ENCODE assay signal across 2 cellular contexts in the genomic region with DNA sequence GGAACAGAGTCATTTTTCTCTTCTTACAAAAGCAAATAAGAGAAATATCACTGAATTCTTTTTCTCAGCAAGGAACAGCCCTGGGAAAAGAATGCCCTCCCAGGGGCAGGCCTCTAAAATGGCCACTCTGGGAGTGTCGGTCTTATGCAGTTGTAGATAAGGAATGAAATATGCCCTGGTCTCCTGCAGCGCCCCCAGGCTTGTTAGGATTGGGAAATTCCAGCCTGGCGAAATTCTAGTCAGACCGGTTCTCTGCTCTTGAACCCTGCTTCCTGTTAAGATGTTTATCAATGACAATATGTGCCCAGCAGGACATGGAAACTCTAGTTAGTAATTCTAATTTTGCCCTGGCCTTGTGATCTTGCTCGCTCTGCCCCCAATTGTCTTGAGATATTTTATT.
TF ChIP-seq lines count a peak whose summit lies in the region.

No MANE protein-coding gene starts in this region.

TF ChIP-seq in HCT116, 20 proteins besides CTCF, POLR2A, EP300 and RAD21:
- TF ChIP-seq CBX3 (IDR thresholded peaks at IDR 0.05; ENCODE audit: low read depth) (peak; percentile 90), TCF7L2 (IDR thresholded peaks at IDR 0.05; ENCODE audit: borderline replicate concordance, extremely low read depth, insufficient read depth, insufficient read length) (peak; percentile 86), CEBPB (IDR thresholded peaks at IDR 0.05; ENCODE audit: low read depth) (peak; percentile 59)
TF ChIP-seq in HCT116: peak in this region for 3; not testable (repeated sequence) for 17.

TF ChIP-seq in Ishikawa, 13 proteins besides CTCF, POLR2A, EP300 and RAD21:
- 0 out of 2 replicates have a peak, but pooled peaks have one; percentile 22 for TF ChIP-seq TEAD4 (IDR thresholded peaks at IDR 0.05)
- TF ChIP-seq NFIC (IDR thresholded peaks at IDR 0.05) = peak; percentile 17; the same call in 1 of the 2 replicates
- TF ChIP-seq, protein P1, sequence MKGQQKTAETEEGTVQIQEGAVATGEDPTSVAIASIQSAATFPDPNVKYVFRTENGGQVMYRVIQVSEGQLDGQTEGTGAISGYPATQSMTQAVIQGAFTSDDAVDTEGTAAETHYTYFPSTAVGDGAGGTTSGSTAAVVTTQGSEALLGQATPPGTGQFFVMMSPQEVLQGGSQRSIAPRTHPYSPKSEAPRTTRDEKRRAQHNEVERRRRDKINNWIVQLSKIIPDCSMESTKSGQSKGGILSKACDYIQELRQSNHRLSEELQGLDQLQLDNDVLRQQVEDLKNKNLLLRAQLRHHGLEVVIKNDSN (IDR thresholded peaks at IDR 0.05) = 0 out of 2 replicates have a peak, but pooled peaks have one; percentile 3
- TF ChIP-seq TCF12 (IDR thresholded peaks at IDR 0.05; ENCODE audit: low read depth) = peak; percentile 56; the same call in 1 of the 2 replicates
- peak; percentile 71 for TF ChIP-seq CEBPB (IDR thresholded peaks at IDR 0.05)
TF ChIP-seq in Ishikawa: peak in this region for 5; not testable (repeated sequence) for 8.
